20 cellular contexts compared by ENCODE assay signal in genomic region chr2:222494104-222494739, GRCh38.
"Had no signal": no experiment of that assay in that cellular context is flagged by ENCODE, and none has a peak within 500 bp of the region (broad histone marks: within the 10 kb centered on the region; RNA-seq: fewer than 3 reads in every experiment).

No MANE protein-coding gene starts in this region.

- H3K9me3 ChIP-seq: neutrophil had no signal

- H3K27ac ChIP-seq: brain microvascular endothelial cell, coronary artery, hepatocyte, neutrophil had no signal

- ATAC-seq: naive thymus-derived CD8-positive, alpha-beta T cell had no signal

- H3K4me3 ChIP-seq: coronary artery, hepatocyte had no signal

- DNase-seq: activated CD4-positive, alpha-beta memory T cell treated with anti-CD3 and anti-CD28 coated beads, Interleukin-2, amount 10 ng/mL, durations not matched to agents 7 days and 5 days; activated CD4-positive, alpha-beta T cell treated with anti-CD3 and anti-CD28 coated beads for 48 hours; activated CD4-positive, CD25-positive, alpha-beta regulatory T cell; activated naive CD4-positive, alpha-beta T cell treated with Interleukin-2 at 50 U/mL for 16 hours; activated T-cell treated with anti-CD3 and anti-CD28 coated beads, Interleukin-2, amount 50 U/mL, for 1 hour; brain microvascular endothelial cell; erythroblast; islet precursor cell; mesenchymal stem cell; naive thymus-derived CD8-positive, alpha-beta T cell; retina; stimulated activated CD4-positive, alpha-beta T cell treated with anti-CD3 and anti-CD28 coated beads, Interleukin-12 subunit alpha, Interleukin-12 subunit beta, amount 100 ng/mL, for 4 hours; stimulated activated CD4-positive, alpha-beta T cell treated with anti-CD3 and anti-CD28 coated beads, Interleukin-2, amount 100 ng/mL, for 24 hours; T-helper 1 cell; T-helper 9 cell; trophoblast cell had no signal

- FAIRE-seq: endometrium had no signal

- H3K36me3 ChIP-seq: brain microvascular endothelial cell, neutrophil had no signal
